In genomic region chr6:5180636-5181035, GRCh38 we compare ENCODE assay signal across 23 cellular contexts.
"Had no signal": no experiment of that assay in that cellular context is flagged by ENCODE, and none has a peak within 500 bp of the region (broad histone marks: within the 10 kb centered on the region; RNA-seq: fewer than 3 reads in every experiment).

No MANE protein-coding gene starts in this region.

- H3K9me3 ChIP-seq: colonic mucosa, esophagus squamous epithelium, gastroesophageal sphincter, right lobe of liver, testis, upper lobe of left lung had no signal

- H3K36me3 Mint-ChIP-seq: WTC11 had no signal

- H3K4me3 ChIP-seq: colonic mucosa, dorsolateral prefrontal cortex, esophagus squamous epithelium, gastroesophageal sphincter, right lobe of liver, skin epidermis, testis, upper lobe of left lung had no signal

- H3K4me3 Mint-ChIP-seq: activated naive CD8-positive, alpha-beta T cell; activated T-helper 17 cell treated with anti-CD3 and anti-CD28 coated beads, Interleukin-2, amount 50 U/mL, for 72 hours; effector memory CD8-positive, alpha-beta T cell; stimulated activated naive B cell treated with anti-CD40 and anti-IgM and Interleukin-4, amounts not matched to agents 10 μg/mL and 1 μg/mL and 100 μg/mL, for 72 hours; T-helper 1 cell treated with Interleukin-12 subunit alpha and Interleukin-12 subunit beta and Interleukin-4 antibody, amounts not matched to agents 30 μg/mL and 1 μg/mL, for 36 hours; WTC11 had no signal

- H3K27ac ChIP-seq: colonic mucosa, dorsolateral prefrontal cortex, esophagus squamous epithelium, gastroesophageal sphincter, skin epidermis, testis, upper lobe of left lung had no signal

- FAIRE-seq: astrocyte, endothelial cell of umbilical vein had no signal

- ATAC-seq: activated T-helper 17 cell treated with anti-CD3 and anti-CD28 coated beads, Interleukin-2, amount 50 U/mL, for 72 hours; effector memory CD8-positive, alpha-beta T cell; gastroesophageal sphincter; stimulated activated naive B cell treated with anti-CD40 and anti-IgM and Interleukin-4, amounts not matched to agents 10 μg/mL and 1 μg/mL and 100 μg/mL, for 72 hours; WTC11 had no signal

- DNase-seq: activated T-cell treated with anti-CD3 and anti-CD28 coated beads, Interleukin-2, amount 50 U/mL, for 1 hour; colonic mucosa; dorsolateral prefrontal cortex; effector memory CD8-positive, alpha-beta T cell; esophagus squamous epithelium; head of caudate nucleus; hypothalamus; nucleus accumbens; posterior cingulate gyrus; right lobe of liver; stimulated activated CD4-positive, alpha-beta T cell treated with anti-CD3 and anti-CD28 coated beads, Interleukin-2, amount 100 ng/mL, for 24 hours; stimulated activated naive B cell treated with anti-CD40 and anti-IgM and Interleukin-4, amounts not matched to agents 10 μg/mL and 1 μg/mL and 100 μg/mL, for 72 hours; T1000; testis; upper lobe of left lung had no signal

- H3K36me3 ChIP-seq: colonic mucosa, esophagus squamous epithelium, gastroesophageal sphincter, right lobe of liver, upper lobe of left lung had no signal

- H3K27ac Mint-ChIP-seq: activated naive CD8-positive, alpha-beta T cell; activated T-helper 17 cell treated with anti-CD3 and anti-CD28 coated beads, Interleukin-2, amount 50 U/mL, for 72 hours; effector memory CD8-positive, alpha-beta T cell; stimulated activated naive B cell treated with anti-CD40 and anti-IgM and Interleukin-4, amounts not matched to agents 10 μg/mL and 1 μg/mL and 100 μg/mL, for 72 hours; T-helper 1 cell treated with Interleukin-12 subunit alpha and Interleukin-12 subunit beta and Interleukin-4 antibody, amounts not matched to agents 30 μg/mL and 1 μg/mL, for 36 hours; WTC11 had no signal

- H3K27me3 ChIP-seq: colonic mucosa, dorsolateral prefrontal cortex, esophagus squamous epithelium, gastroesophageal sphincter, right lobe of liver, testis, upper lobe of left lung had no signal

- H3K4me1 ChIP-seq: colonic mucosa, esophagus squamous epithelium, gastroesophageal sphincter, testis, upper lobe of left lung had no signal

- H3K9me3 Mint-ChIP-seq: activated T-helper 17 cell treated with anti-CD3 and anti-CD28 coated beads, Interleukin-2, amount 50 U/mL, for 72 hours; effector memory CD8-positive, alpha-beta T cell; T-helper 1 cell treated with Interleukin-12 subunit alpha and Interleukin-12 subunit beta and Interleukin-4 antibody, amounts not matched to agents 30 μg/mL and 1 μg/mL, for 36 hours; WTC11 had no signal
